ENCODE assay signal across 8 cellular contexts in the genomic region with DNA sequence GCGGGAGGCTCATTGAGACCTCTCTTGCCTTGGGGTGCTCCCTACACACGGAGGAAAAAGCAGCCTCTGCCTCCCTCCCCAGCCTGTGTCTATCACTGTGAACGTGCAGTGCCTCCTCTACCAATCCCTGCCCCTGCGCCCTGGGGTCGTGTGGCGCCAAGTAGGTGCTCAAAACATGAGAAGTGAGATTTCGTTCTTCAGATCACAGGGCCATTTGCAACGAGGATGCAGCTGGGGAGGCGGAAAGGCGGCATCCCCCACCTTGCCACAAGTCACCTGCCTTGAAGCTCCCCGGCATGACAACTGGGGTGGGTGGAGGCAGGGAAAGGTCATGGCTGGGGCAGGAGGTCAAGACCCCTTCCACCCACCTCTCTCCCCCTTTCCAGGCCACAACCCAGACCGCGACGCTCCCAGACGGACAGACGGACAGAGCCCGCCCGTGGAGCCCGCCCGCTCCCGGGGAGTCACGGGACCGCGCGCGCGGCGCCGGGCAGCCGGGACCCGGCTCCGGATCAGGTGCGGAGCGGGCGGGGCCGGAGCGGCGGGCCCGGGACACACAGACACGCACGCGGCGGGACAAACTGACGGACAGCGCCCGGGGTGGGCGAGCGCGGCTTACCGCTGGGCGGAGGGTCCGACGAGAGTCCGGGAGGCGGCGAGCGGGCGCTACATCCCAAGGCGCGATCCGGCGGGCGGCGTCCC. TPM values are rescaled to one million over a fixed set of nuclear protein-coding genes. Genes with fewer than 3 reads are reported as not detected.
DNase-seq lines count a peak whose midpoint lies in the region; ATAC-seq, FAIRE-seq and TF ChIP-seq lines count a peak whose summit lies in the region.

No MANE protein-coding gene starts in this region.

- POLR2A ChIA-PET in MCF 10A (lab: Yijun Ruan, JAX) (no interaction called here), GM12878 (lab: Charles Lee) (no interaction called here)

- H3K36me3 ChIP-seq in breast epithelium = no peaks in the 10 kb centered on the region
- H3K36me3 ChIP-seq in GM12878 (ENCODE audit: control insufficient read depth in 2 of 2, insufficient read depth in 2 of 2, low read length in 1 of 2) = no peaks in the 10 kb centered on the region
- no peaks in the 10 kb centered on the region for H3K36me3 ChIP-seq in mesendoderm (ENCODE audit: control insufficient read depth, insufficient read depth, low read length)

- DNase-seq in breast epithelium (ENCODE audit: low spot score in 2 of 2) = no peak
- no peak for DNase-seq in MCF 10A (ENCODE audit: unreplicated experiment)
- no peak for DNase-seq in GM12878 (ENCODE audit: low read depth, low spot score)
- no peak for DNase-seq in mesendoderm
- no peak for DNase-seq in urothelium cell line (ENCODE audit: low spot score)
- DNase-seq in EL = no peak
- no peak for DNase-seq in stimulated activated CD4-positive, alpha-beta T cell treated with anti-CD3 and anti-CD28 coated beads, Interleukin-12 subunit alpha, Interleukin-12 subunit beta, amount 100 ng/mL, for 4 hours

- peaks cover 12% of the 10 kb centered on the region for H3K4me1 Mint-ChIP-seq in MCF 10A (ENCODE audit: insufficient read depth, unreplicated experiment)

- intact Hi-C loops in breast epithelium (cut with DNase I; ENCODE audit: low total_unique reads) = no loop called here
- intact Hi-C loops in MCF 10A (cut with micrococcal nuclease) = no loop called here
- intact Hi-C loops in GM12878 (cut with micrococcal nuclease; ENCODE audit: unreplicated experiment) = no loop called here

- no peak overlapping the region for H4K8ac ChIP-seq in mesendoderm (ENCODE audit: low read depth, low read length)

- no peaks in the 10 kb centered on the region for H3K79me1 ChIP-seq in mesendoderm (ENCODE audit: low read length)

- ATAC-seq in GM12878 = peak; percentile 43
- ATAC-seq in GM21423 (IDR thresholded peaks at IDR 0.05; ENCODE audit: unreplicated experiment) = no peak

- no peak for TF ChIP-seq RAD21 in GM12878 (IDR thresholded peaks at IDR 0.05; ENCODE audit: insufficient read depth, low read depth, low read length)

- SMC1A ChIA-PET in GM12878 (lab: Charles Lee; ENCODE audit: uncharacterized antibody, unreplicated experiment) = no interaction called here

- H3K18ac ChIP-seq in mesendoderm (ENCODE audit: low read length) = no peak overlapping the region

- no peaks in the 10 kb centered on the region for H3K79me2 ChIP-seq in GM12878 (ENCODE audit: control insufficient read depth, insufficient read depth, low read length)
- H3K79me2 ChIP-seq in mesendoderm (ENCODE audit: control insufficient read depth, insufficient read depth, low read length) = no peaks in the 10 kb centered on the region

- H3K9ac ChIP-seq in GM12878 (ENCODE audit: control insufficient read depth, insufficient read depth, low read length) = no peak overlapping the region
- no peak overlapping the region for H3K9ac ChIP-seq in mesendoderm (ENCODE audit: low read length)

- CTCF ChIA-PET in MCF 10A (lab: Yijun Ruan, JAX) (no interaction called here), GM12878 (lab: Yijun Ruan, JAX) (no interaction called here)

- H3K9me3 ChIP-seq in breast epithelium = no peaks in the 10 kb centered on the region
- H3K9me3 ChIP-seq in GM12878 (replicated peaks; ENCODE audit: control insufficient read depth, insufficient read depth, low read length) = no peaks in the 10 kb centered on the region

- H3K9me3 Mint-ChIP-seq in MCF 10A (ENCODE audit: unreplicated experiment) = no peaks in the 10 kb centered on the region

- no peak for FAIRE-seq in GM12878 (lab: Jason Lieb, UNC)
- FAIRE-seq in urothelium cell line (lab: Jason Lieb, UNC) = peak; percentile 13

- H3K4me3 Mint-ChIP-seq in MCF 10A (ENCODE audit: unreplicated experiment) = no peak overlapping the region

- WGBS in GM12878 (ENCODE audit: insufficient coverage, insufficient replicate concordance, low lambda C conversion rate, missing lambda C conversion rate) = 7% methylated on average over 30 of the region's 64 CpGs
- WGBS in mesendoderm (ENCODE audit: extremely low coverage, insufficient coverage, low lambda C conversion rate) = no CpG with 5 or more reads among the region's 64 CpGs

- no peak overlapping the region for H2BK120ac ChIP-seq in mesendoderm (ENCODE audit: low read depth, low read length)

- H2AK5ac ChIP-seq in mesendoderm (ENCODE audit: low read length) = no peak overlapping the region

- H3K23ac ChIP-seq in mesendoderm (ENCODE audit: low read length) = peak overlapping the region; percentile 48

- peaks cover 5 to 57% of the 10 kb centered on the region in 2 donors for H3K27me3 ChIP-seq in breast epithelium
- H3K27me3 ChIP-seq in GM12878 (replicated peaks in 1 of 2; ENCODE audit: control insufficient read depth in 2 of 2, insufficient read depth in 2 of 2, low read length in 1 of 2) = peaks cover 18% of the 10 kb centered on the region in 2 experiments
- H3K27me3 ChIP-seq in mesendoderm (ENCODE audit: insufficient read depth, low read length, poor library complexity) = peaks cover 15% of the 10 kb centered on the region

- H3K4me1 ChIP-seq in breast epithelium (no peaks in the 10 kb centered on the region), GM12878 (ENCODE audit: control insufficient read depth, insufficient read depth, low read length) (peaks cover 6% of the 10 kb centered on the region; the same call in 1 of the 2 replicates), mesendoderm (ENCODE audit: control insufficient read depth, low read depth, low read length) (no peaks in the 10 kb centered on the region)

- no TSS peak for BruUV-seq in MCF 10A (replicated peaks; lab: Mats Ljungman, UMichigan)
- no TSS peak for BruUV-seq in GM12878 (replicated peaks; lab: Mats Ljungman, UMichigan)

- H2BK15ac ChIP-seq in mesendoderm (replicated peaks; ENCODE audit: low read depth) = no peak overlapping the region

- no peak overlapping the region for H3K27ac Mint-ChIP-seq in MCF 10A (ENCODE audit: low read depth, unreplicated experiment)

- H2BK5ac ChIP-seq in mesendoderm (ENCODE audit: low read length) = no peak overlapping the region

- H3K36me3 Mint-ChIP-seq in MCF 10A (ENCODE audit: insufficient read depth, unreplicated experiment) = no peaks in the 10 kb centered on the region

- TF ChIP-seq POLR2A in breast epithelium (IDR thresholded peaks at IDR 0.05) (no peak), GM12878 (IDR thresholded peaks at IDR 0.05; ENCODE audit: low read depth, low read length) (no peak)

- H4K20me1 ChIP-seq in GM12878 (ENCODE audit: control insufficient read depth, insufficient read depth) = peaks cover 3% of the 10 kb centered on the region; the same call in 1 of the 2 replicates

- TF ChIP-seq EP300 in GM12878 (IDR thresholded peaks at IDR 0.05; ENCODE audit: borderline replicate concordance in 1 of 2, control insufficient read depth in 1 of 2, low read depth in 2 of 2, low read length in 2 of 2) = no peak

- no peak overlapping the region for H3K56ac ChIP-seq in mesendoderm (ENCODE audit: low read length)

- H3K27me3 Mint-ChIP-seq in MCF 10A (ENCODE audit: insufficient read depth, unreplicated experiment) = peaks cover 57% of the 10 kb centered on the region

- no peak overlapping the region for H3K4ac ChIP-seq in mesendoderm (ENCODE audit: low read depth, low read length)

- no peak for TF ChIP-seq CTCF in breast epithelium (IDR thresholded peaks at IDR 0.05)
- no peak for TF ChIP-seq CTCF in MCF 10A (IDR thresholded peaks at IDR 0.05; ENCODE audit: unreplicated experiment)
- TF ChIP-seq CTCF in GM12878 (IDR thresholded peaks at IDR 0.05 in 2 of 3, conservative IDR thresholded peaks at IDR 0.05 in 1 of 3; ENCODE audit: control insufficient read depth in 2 of 3, extremely low read depth in 1 of 3, insufficient read depth in 1 of 3, low read depth in 3 of 3, low read length in 3 of 3) = no peak

- H3K4me3 ChIP-seq in breast epithelium (peak overlapping the region; percentile 27 to 77 (median 54)), GM12878 (no peak overlapping the region), mesendoderm (ENCODE audit: low read length) (no peak overlapping the region)

- in situ Hi-C loops in GM12878 (cut with MboI) = no loop called here

- H2AFZ ChIP-seq in GM12878 (ENCODE audit: control insufficient read depth, low read depth, low read length) = no peak overlapping the region

- RAD21 ChIA-PET in GM12878 (lab: Charles Lee; ENCODE audit: unreplicated experiment) = interaction anchor here (0.6 kb wide), 1 partner anchor 503 kb away, joined by 3 read pairs; no protein-coding TSS in a partner anchor

- H4K5ac ChIP-seq in mesendoderm (ENCODE audit: low read length) = no peak overlapping the region

- H3K27ac ChIP-seq in breast epithelium (no peak overlapping the region), GM12878 (ENCODE audit: control insufficient read depth, insufficient read depth) (no peak overlapping the region), mesendoderm (ENCODE audit: low read depth, low read length) (no peak overlapping the region)

- H3K4me2 ChIP-seq in GM12878 (ENCODE audit: control insufficient read depth, insufficient read depth) = peak overlapping the region; percentile 66
- H3K4me2 ChIP-seq in mesendoderm (ENCODE audit: low read length) = peak overlapping the region; percentile 25

RNA-seq across cellular contexts. Expression of gene KCNJ4, which starts 0.5 kb away (rescaled TPM):
- total RNA-seq in breast epithelium (not detected), MCF 10A (2022) (not detected in 2 replicates), GM12878 (2014; rRNA removed) (not detected in 2 replicates), GM12878 (2014; rRNA removed; fragmentation: Illumina TruSeq; extraction: Trizol) (not detected in 2 replicates), GM12878 (2021) (not detected in 2 replicates)
- total RNA-seq in GM12878 (2013; cell fraction: nucleolus; rRNA removed) = not detected in 2 replicates
- polyA plus RNA-seq in GM12878 (2011; ENCODE audit: low read depth) = 0.12 TPM
- polyA plus RNA-seq in GM12878 (2011; rRNA removed) (not detected in 2 replicates), GM12878 (2014; fragmentation: Illumina TruSeq; extraction: Trizol) (not detected in 2 replicates), GM12878 (2014; fragmentation: Nextera tagmentation; extraction: Ambion mirVana) (not detected), GM12878 (2014; rRNA removed) (not detected in 2 replicates), GM12878 (2016; fragmentation: Nextera tagmentation; extraction: Ambion mirVana) (not detected)
- not detected in 2 replicates for polyA plus RNA-seq in GM12878 (2011; cell fraction: cytosol; rRNA removed)
- not detected in 2 replicates for polyA plus RNA-seq in GM12878 (2011; cell fraction: nucleus; rRNA removed)
- 0.07 and 0.13 TPM in 2 replicates for polyA plus RNA-seq in GM12878 (2012)
- not detected in 2 replicates for polyA minus RNA-seq in GM12878 (2011; rRNA and poly(A)+ RNA removed)
- polyA minus RNA-seq in GM12878 (2011; cell fraction: cytosol; rRNA and poly(A)+ RNA removed) = not detected in 2 replicates
- not detected in 2 replicates for polyA minus RNA-seq in GM12878 (2011; cell fraction: nucleus; rRNA and poly(A)+ RNA removed)
- polyA plus RNA-seq in mesendoderm (2013, experiment 1 of 2) = 0.14 TPM
- 0.14 TPM for polyA plus RNA-seq in mesendoderm (2013, experiment 2 of 2)

RNA-seq across cellular contexts. Expression of gene KDELR3, which starts 13.4 kb away (rescaled TPM):
- 10 to 100 TPM in 2 of 3 donors, 1 to 10 TPM in 1; 8.9 to 18.0 (median 14.9) TPM for total RNA-seq in breast epithelium
- total RNA-seq in MCF 10A (2022) = 6.4 and 11.5 TPM in 2 replicates
- 0.50 and 0.61 TPM in 2 replicates for total RNA-seq in GM12878 (2013; cell fraction: nucleolus; rRNA removed)
- 0.45 TPM in 1 of 2 replicates, not detected in the other for total RNA-seq in GM12878 (2014; rRNA removed)
- total RNA-seq in GM12878 (2014; rRNA removed; fragmentation: Illumina TruSeq; extraction: Trizol) = 0.18 TPM in 1 of 2 replicates, not detected in the other
- total RNA-seq in GM12878 (2021) = 0.18 and 0.19 TPM in 2 replicates
- 2.3 TPM for polyA plus RNA-seq in GM12878 (2011; ENCODE audit: low read depth)
- polyA plus RNA-seq in GM12878 (2011; rRNA removed) = 0.98 and 1.4 TPM in 2 replicates
- polyA plus RNA-seq in GM12878 (2011; cell fraction: cytosol; rRNA removed) = 0.90 and 1.1 TPM in 2 replicates
- polyA plus RNA-seq in GM12878 (2011; cell fraction: nucleus; rRNA removed) = 0.24 and 0.34 TPM in 2 replicates
- 1.8 and 2.4 TPM in 2 replicates for polyA plus RNA-seq in GM12878 (2012)
- polyA plus RNA-seq in GM12878 (2014; fragmentation: Illumina TruSeq; extraction: Trizol) = 0.25 and 0.43 TPM in 2 replicates
- under 1 TPM; 0.24 TPM for polyA plus RNA-seq in GM12878 (2014; fragmentation: Nextera tagmentation; extraction: Ambion mirVana)
- 0.15 and 0.36 TPM in 2 replicates for polyA plus RNA-seq in GM12878 (2014; rRNA removed)
- under 1 TPM; 0.32 to 0.36 TPM for polyA plus RNA-seq in GM12878 (2016; fragmentation: Nextera tagmentation; extraction: Ambion mirVana)
- polyA minus RNA-seq in GM12878 (2011; rRNA and poly(A)+ RNA removed) = 0.62 and 1.1 TPM in 2 replicates
- not detected in 2 replicates for polyA minus RNA-seq in GM12878 (2011; cell fraction: cytosol; rRNA and poly(A)+ RNA removed)
- not detected in 2 replicates for polyA minus RNA-seq in GM12878 (2011; cell fraction: nucleus; rRNA and poly(A)+ RNA removed)
- 5.6 TPM for polyA plus RNA-seq in mesendoderm (2013, experiment 1 of 2)
- polyA plus RNA-seq in mesendoderm (2013, experiment 2 of 2) = 6.0 TPM

RNA-seq across cellular contexts. Expression of gene DDX17, which starts 51.6 kb away (rescaled TPM):
- total RNA-seq in breast epithelium = 1,000 to 10,000 TPM in 1 of 3 donors, 100 to 1,000 TPM in 2; 586 to 1,018 (median 961) TPM
- 322 and 422 TPM in 2 replicates for total RNA-seq in MCF 10A (2022)
- 1,768 and 1,800 TPM in 2 replicates for total RNA-seq in GM12878 (2013; cell fraction: nucleolus; rRNA removed)
- 377 and 419 TPM in 2 replicates for total RNA-seq in GM12878 (2014; rRNA removed)
- 223 and 233 TPM in 2 replicates for total RNA-seq in GM12878 (2014; rRNA removed; fragmentation: Illumina TruSeq; extraction: Trizol)
- 340 and 342 TPM in 2 replicates for total RNA-seq in GM12878 (2021)
- polyA plus RNA-seq in GM12878 (2011; ENCODE audit: low read depth) = 163 TPM
- polyA plus RNA-seq in GM12878 (2011; rRNA removed) = 778 and 793 TPM in 2 replicates
- 427 and 428 TPM in 2 replicates for polyA plus RNA-seq in GM12878 (2011; cell fraction: cytosol; rRNA removed)
- 1,697 and 1,958 TPM in 2 replicates for polyA plus RNA-seq in GM12878 (2011; cell fraction: nucleus; rRNA removed)
- polyA plus RNA-seq in GM12878 (2012) = 206 and 224 TPM in 2 replicates
- 310 and 395 TPM in 2 replicates for polyA plus RNA-seq in GM12878 (2014; fragmentation: Illumina TruSeq; extraction: Trizol)
- 10 to 100 TPM; 47.1 to 91.4 TPM for polyA plus RNA-seq in GM12878 (2014; fragmentation: Nextera tagmentation; extraction: Ambion mirVana)
- 430 and 457 TPM in 2 replicates for polyA plus RNA-seq in GM12878 (2014; rRNA removed)
- 10 to 100 TPM; 25.2 to 30.9 TPM for polyA plus RNA-seq in GM12878 (2016; fragmentation: Nextera tagmentation; extraction: Ambion mirVana)
- 499 and 606 TPM in 2 replicates for polyA minus RNA-seq in GM12878 (2011; rRNA and poly(A)+ RNA removed)
- 150 and 173 TPM in 2 replicates for polyA minus RNA-seq in GM12878 (2011; cell fraction: cytosol; rRNA and poly(A)+ RNA removed)
- polyA minus RNA-seq in GM12878 (2011; cell fraction: nucleus; rRNA and poly(A)+ RNA removed) = 520 and 693 TPM in 2 replicates
- polyA plus RNA-seq in mesendoderm (2013, experiment 1 of 2) = 135 TPM
- 135 TPM for polyA plus RNA-seq in mesendoderm (2013, experiment 2 of 2)

Comparison
In these comparisons a context has a peak if more than half of its experiments do, and no peak if none do; other contexts are left out.
1. H3K4me3 ChIP-seq: peak in breast epithelium (3 of 3); none in GM12878 (single experiment) and mesendoderm (single experiment).